ENCODE assay signal across 2 cellular contexts in genomic region chr6:48099713-48100675, GRCh38.
TF ChIP-seq lines count a peak whose summit lies in the region.

No MANE protein-coding gene starts in this region.

TF ChIP-seq in SK-N-SH, 30 proteins besides CTCF, POLR2A, EP300 and RAD21 (continued from another document):
- TF ChIP-seq, protein P1, sequence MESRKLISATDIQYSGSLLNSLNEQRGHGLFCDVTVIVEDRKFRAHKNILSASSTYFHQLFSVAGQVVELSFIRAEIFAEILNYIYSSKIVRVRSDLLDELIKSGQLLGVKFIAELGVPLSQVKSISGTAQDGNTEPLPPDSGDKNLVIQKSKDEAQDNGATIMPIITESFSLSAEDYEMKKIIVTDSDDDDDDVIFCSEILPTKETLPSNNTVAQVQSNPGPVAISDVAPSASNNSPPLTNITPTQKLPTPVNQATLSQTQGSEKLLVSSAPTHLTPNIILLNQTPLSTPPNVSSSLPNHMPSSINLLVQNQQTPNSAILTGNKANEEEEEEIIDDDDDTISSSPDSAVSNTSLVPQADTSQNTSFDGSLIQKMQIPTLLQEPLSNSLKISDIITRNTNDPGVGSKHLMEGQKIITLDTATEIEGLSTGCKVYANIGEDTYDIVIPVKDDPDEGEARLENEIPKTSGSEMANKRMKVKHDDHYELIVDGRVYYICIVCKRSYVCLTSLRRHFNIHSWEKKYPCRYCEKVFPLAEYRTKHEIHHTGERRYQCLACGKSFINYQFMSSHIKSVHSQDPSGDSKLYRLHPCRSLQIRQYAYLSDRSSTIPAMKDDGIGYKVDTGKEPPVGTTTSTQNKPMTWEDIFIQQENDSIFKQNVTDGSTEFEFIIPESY (IDR thresholded peaks at IDR 0.05; ENCODE audit: borderline replicate concordance, low read depth): no peak
- TF ChIP-seq MXI1 (IDR thresholded peaks at IDR 0.05; ENCODE audit: low read depth, low read length) (no peak), TAF1 (IDR thresholded peaks at IDR 0.05; ENCODE audit: borderline replicate concordance, low read depth, low read length) (no peak), RCOR1 (IDR thresholded peaks at IDR 0.05; ENCODE audit: low read length) (no peak), NRF1 (IDR thresholded peaks at IDR 0.05; ENCODE audit: low read depth, low read length) (no peak), EZH2phosphoT487 (IDR thresholded peaks at IDR 0.05; ENCODE audit: borderline replicate concordance, low read depth) (no peak), ELF1 (IDR thresholded peaks at IDR 0.05) (no peak), IRF3 (IDR thresholded peaks at IDR 0.05; ENCODE audit: low read depth, low read length) (no peak)

TF ChIP-seq in HepG2, 621 proteins besides CTCF, POLR2A, EP300 and RAD21:
- TF ChIP-seq, protein P2, sequence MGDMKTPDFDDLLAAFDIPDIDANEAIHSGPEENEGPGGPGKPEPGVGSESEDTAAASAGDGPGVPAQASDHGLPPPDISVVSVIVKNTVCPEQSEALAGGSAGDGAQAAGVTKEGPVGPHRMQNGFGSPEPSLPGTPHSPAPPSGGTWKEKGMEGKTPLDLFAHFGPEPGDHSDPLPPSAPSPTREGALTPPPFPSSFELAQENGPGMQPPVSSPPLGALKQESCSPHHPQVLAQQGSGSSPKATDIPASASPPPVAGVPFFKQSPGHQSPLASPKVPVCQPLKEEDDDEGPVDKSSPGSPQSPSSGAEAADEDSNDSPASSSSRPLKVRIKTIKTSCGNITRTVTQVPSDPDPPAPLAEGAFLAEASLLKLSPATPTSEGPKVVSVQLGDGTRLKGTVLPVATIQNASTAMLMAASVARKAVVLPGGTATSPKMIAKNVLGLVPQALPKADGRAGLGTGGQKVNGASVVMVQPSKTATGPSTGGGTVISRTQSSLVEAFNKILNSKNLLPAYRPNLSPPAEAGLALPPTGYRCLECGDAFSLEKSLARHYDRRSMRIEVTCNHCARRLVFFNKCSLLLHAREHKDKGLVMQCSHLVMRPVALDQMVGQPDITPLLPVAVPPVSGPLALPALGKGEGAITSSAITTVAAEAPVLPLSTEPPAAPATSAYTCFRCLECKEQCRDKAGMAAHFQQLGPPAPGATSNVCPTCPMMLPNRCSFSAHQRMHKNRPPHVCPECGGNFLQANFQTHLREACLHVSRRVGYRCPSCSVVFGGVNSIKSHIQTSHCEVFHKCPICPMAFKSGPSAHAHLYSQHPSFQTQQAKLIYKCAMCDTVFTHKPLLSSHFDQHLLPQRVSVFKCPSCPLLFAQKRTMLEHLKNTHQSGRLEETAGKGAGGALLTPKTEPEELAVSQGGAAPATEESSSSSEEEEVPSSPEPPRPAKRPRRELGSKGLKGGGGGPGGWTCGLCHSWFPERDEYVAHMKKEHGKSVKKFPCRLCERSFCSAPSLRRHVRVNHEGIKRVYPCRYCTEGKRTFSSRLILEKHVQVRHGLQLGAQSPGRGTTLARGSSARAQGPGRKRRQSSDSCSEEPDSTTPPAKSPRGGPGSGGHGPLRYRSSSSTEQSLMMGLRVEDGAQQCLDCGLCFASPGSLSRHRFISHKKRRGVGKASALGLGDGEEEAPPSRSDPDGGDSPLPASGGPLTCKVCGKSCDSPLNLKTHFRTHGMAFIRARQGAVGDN (CRISPR knock-in tag; IDR thresholded peaks at IDR 0.05): no peak
- TF ChIP-seq, protein P3, sequence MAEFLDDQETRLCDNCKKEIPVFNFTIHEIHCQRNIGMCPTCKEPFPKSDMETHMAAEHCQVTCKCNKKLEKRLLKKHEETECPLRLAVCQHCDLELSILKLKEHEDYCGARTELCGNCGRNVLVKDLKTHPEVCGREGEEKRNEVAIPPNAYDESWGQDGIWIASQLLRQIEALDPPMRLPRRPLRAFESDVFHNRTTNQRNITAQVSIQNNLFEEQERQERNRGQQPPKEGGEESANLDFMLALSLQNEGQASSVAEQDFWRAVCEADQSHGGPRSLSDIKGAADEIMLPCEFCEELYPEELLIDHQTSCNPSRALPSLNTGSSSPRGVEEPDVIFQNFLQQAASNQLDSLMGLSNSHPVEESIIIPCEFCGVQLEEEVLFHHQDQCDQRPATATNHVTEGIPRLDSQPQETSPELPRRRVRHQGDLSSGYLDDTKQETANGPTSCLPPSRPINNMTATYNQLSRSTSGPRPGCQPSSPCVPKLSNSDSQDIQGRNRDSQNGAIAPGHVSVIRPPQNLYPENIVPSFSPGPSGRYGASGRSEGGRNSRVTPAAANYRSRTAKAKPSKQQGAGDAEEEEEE (CRISPR knock-in tag; IDR thresholded peaks at IDR 0.05; ENCODE audit: borderline replicate concordance): no peak
- TF ChIP-seq HCFC1 (IDR thresholded peaks at IDR 0.05; ENCODE audit: low read depth, low read length) (no peak), EHMT2 (IDR thresholded peaks at IDR 0.05; ENCODE audit: borderline replicate concordance, low read depth, low read length) (no peak)
